In genomic region chr2:197673142-197673541, GRCh38 we compare ENCODE assay signal across 1 cellular context.
TF ChIP-seq lines count a peak whose summit lies in the region.

No MANE protein-coding gene starts in this region.

TF ChIP-seq in endothelial cell of umbilical vein, 7 proteins besides CTCF, POLR2A, EP300 and RAD21:
- TF ChIP-seq GATA2 (IDR thresholded peaks at IDR 0.05; ENCODE audit: insufficient read depth, insufficient read length, low read depth, low read length), result no peak
- TF ChIP-seq EZH2 (IDR thresholded peaks at IDR 0.05; ENCODE audit: borderline replicate concordance, low read depth, low read length, severe bottlenecking), result no peak
- no peak for TF ChIP-seq MAX (IDR thresholded peaks at IDR 0.05; ENCODE audit: insufficient read depth, insufficient read length)
- TF ChIP-seq JUN (IDR thresholded peaks at IDR 0.05; ENCODE audit: borderline replicate concordance, insufficient read depth, insufficient read length, low read depth), result no peak
- no peak for TF ChIP-seq FOS (IDR thresholded peaks at IDR 0.05; ENCODE audit: borderline replicate concordance, insufficient read depth, low read length)
- TF ChIP-seq POLR2AphosphoS5 (IDR thresholded peaks at IDR 0.05; ENCODE audit: insufficient read depth, low read depth, low read length), result no peak
- no peak for TF ChIP-seq MYC (IDR thresholded peaks at IDR 0.05; ENCODE audit: low read depth, low read length)
